ENCODE assay signal across 1 cellular context in the genomic region with DNA sequence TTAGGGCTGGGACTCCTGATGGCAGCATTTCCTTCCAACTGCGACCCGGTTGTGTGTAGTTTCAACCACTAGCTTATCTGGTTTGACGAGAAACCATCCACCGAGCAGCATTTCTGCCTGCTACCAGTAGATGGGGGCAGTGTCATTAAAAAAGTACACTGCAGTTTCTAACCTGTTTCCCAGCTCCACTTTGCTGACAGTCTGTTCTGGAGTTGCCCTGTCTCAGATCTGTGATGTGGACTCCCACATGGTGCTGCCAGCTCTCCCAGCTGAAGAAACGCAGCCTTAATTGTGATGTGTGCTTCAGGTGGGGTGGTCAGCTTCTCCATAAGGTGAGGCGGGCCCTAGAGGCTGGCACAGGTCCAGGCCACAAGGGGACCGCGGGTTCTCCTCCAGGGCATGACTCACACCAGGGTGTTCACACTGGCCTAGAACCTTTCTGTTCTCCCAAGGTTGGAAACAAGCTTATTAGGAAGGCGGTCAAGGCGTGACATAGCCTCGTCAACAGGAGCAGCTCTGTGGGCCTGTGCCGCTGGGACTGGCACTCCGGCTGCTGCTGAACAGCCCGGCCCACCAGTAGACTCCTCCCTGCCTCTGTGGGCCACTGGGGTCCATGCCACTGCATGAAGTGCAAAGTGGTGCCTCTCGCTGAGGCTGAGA.
TF ChIP-seq lines count a peak whose summit lies in the region.

No MANE protein-coding gene starts in this region.

TF ChIP-seq in HEK293, 187 proteins besides CTCF, POLR2A, EP300 and RAD21 (continued from another document):
- TF ChIP-seq, protein P1, sequence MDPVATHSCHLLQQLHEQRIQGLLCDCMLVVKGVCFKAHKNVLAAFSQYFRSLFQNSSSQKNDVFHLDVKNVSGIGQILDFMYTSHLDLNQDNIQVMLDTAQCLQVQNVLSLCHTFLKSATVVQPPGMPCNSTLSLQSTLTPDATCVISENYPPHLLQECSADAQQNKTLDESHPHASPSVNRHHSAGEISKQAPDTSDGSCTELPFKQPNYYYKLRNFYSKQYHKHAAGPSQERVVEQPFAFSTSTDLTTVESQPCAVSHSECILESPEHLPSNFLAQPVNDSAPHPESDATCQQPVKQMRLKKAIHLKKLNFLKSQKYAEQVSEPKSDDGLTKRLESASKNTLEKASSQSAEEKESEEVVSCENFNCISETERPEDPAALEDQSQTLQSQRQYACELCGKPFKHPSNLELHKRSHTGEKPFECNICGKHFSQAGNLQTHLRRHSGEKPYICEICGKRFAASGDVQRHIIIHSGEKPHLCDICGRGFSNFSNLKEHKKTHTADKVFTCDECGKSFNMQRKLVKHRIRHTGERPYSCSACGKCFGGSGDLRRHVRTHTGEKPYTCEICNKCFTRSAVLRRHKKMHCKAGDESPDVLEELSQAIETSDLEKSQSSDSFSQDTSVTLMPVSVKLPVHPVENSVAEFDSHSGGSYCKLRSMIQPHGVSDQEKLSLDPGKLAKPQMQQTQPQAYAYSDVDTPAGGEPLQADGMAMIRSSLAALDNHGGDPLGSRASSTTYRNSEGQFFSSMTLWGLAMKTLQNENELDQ (tag by site-specific recombination; IDR thresholded peaks at IDR 0.05; ENCODE audit: low read depth): no peak
- no peak for TF ChIP-seq ZNF248 (tag by site-specific recombination; IDR thresholded peaks at IDR 0.05)
- TF ChIP-seq, protein P2, sequence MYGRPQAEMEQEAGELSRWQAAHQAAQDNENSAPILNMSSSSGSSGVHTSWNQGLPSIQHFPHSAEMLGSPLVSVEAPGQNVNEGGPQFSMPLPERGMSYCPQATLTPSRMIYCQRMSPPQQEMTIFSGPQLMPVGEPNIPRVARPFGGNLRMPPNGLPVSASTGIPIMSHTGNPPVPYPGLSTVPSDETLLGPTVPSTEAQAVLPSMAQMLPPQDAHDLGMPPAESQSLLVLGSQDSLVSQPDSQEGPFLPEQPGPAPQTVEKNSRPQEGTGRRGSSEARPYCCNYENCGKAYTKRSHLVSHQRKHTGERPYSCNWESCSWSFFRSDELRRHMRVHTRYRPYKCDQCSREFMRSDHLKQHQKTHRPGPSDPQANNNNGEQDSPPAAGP (tag by site-specific recombination; IDR thresholded peaks at IDR 0.05): peak; percentile 47; the same call in 1 of the 2 replicates
- no peak for TF ChIP-seq ZNF596 (tag by site-specific recombination; IDR thresholded peaks at IDR 0.05)
- peak; percentile 70 for TF ChIP-seq ZEB2 (tag by site-specific recombination; IDR thresholded peaks at IDR 0.05)
- TF ChIP-seq ZNF19 (tag by site-specific recombination; IDR thresholded peaks at IDR 0.05; ENCODE audit: low read depth): no peak
- TF ChIP-seq, protein P3, sequence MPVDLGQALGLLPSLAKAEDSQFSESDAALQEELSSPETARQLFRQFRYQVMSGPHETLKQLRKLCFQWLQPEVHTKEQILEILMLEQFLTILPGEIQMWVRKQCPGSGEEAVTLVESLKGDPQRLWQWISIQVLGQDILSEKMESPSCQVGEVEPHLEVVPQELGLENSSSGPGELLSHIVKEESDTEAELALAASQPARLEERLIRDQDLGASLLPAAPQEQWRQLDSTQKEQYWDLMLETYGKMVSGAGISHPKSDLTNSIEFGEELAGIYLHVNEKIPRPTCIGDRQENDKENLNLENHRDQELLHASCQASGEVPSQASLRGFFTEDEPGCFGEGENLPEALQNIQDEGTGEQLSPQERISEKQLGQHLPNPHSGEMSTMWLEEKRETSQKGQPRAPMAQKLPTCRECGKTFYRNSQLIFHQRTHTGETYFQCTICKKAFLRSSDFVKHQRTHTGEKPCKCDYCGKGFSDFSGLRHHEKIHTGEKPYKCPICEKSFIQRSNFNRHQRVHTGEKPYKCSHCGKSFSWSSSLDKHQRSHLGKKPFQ (tag by site-specific recombination; IDR thresholded peaks at IDR 0.05): peak; percentile 99
- TF ChIP-seq SP7 (tag by site-specific recombination; IDR thresholded peaks at IDR 0.05): peak; percentile 52; the same call in 1 of the 2 replicates
- no peak for TF ChIP-seq SALL2 (tag by site-specific recombination; IDR thresholded peaks at IDR 0.05; ENCODE audit: borderline replicate concordance)
- TF ChIP-seq, protein P4, sequence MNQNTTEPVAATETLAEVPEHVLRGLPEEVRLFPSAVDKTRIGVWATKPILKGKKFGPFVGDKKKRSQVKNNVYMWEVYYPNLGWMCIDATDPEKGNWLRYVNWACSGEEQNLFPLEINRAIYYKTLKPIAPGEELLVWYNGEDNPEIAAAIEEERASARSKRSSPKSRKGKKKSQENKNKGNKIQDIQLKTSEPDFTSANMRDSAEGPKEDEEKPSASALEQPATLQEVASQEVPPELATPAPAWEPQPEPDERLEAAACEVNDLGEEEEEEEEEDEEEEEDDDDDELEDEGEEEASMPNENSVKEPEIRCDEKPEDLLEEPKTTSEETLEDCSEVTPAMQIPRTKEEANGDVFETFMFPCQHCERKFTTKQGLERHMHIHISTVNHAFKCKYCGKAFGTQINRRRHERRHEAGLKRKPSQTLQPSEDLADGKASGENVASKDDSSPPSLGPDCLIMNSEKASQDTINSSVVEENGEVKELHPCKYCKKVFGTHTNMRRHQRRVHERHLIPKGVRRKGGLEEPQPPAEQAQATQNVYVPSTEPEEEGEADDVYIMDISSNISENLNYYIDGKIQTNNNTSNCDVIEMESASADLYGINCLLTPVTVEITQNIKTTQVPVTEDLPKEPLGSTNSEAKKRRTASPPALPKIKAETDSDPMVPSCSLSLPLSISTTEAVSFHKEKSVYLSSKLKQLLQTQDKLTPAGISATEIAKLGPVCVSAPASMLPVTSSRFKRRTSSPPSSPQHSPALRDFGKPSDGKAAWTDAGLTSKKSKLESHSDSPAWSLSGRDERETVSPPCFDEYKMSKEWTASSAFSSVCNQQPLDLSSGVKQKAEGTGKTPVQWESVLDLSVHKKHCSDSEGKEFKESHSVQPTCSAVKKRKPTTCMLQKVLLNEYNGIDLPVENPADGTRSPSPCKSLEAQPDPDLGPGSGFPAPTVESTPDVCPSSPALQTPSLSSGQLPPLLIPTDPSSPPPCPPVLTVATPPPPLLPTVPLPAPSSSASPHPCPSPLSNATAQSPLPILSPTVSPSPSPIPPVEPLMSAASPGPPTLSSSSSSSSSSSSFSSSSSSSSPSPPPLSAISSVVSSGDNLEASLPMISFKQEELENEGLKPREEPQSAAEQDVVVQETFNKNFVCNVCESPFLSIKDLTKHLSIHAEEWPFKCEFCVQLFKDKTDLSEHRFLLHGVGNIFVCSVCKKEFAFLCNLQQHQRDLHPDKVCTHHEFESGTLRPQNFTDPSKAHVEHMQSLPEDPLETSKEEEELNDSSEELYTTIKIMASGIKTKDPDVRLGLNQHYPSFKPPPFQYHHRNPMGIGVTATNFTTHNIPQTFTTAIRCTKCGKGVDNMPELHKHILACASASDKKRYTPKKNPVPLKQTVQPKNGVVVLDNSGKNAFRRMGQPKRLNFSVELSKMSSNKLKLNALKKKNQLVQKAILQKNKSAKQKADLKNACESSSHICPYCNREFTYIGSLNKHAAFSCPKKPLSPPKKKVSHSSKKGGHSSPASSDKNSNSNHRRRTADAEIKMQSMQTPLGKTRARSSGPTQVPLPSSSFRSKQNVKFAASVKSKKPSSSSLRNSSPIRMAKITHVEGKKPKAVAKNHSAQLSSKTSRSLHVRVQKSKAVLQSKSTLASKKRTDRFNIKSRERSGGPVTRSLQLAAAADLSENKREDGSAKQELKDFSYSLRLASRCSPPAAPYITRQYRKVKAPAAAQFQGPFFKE (tag by site-specific recombination; IDR thresholded peaks at IDR 0.05; ENCODE audit: borderline replicate concordance): no peak
- TF ChIP-seq ZNF221 (tag by site-specific recombination; IDR thresholded peaks at IDR 0.05; ENCODE audit: borderline replicate concordance): no peak
- no peak for TF ChIP-seq ZNF473 (tag by site-specific recombination; IDR thresholded peaks at IDR 0.05)
- TF ChIP-seq ZNF629 (tag by site-specific recombination; IDR thresholded peaks at IDR 0.05): peak; percentile 64
- TF ChIP-seq ZNF660 (tag by site-specific recombination; IDR thresholded peaks at IDR 0.05): peak; percentile 85
- peak; percentile 49; the same call in 1 of the 2 replicates for TF ChIP-seq GLIS2 (tag by site-specific recombination; IDR thresholded peaks at IDR 0.05)
- peak; percentile 92 for TF ChIP-seq GLIS1 (tag by site-specific recombination; IDR thresholded peaks at IDR 0.05)
- TF ChIP-seq ZNF23 (tag by site-specific recombination; IDR thresholded peaks at IDR 0.05; ENCODE audit: borderline replicate concordance): no peak
- TF ChIP-seq, protein P5, sequence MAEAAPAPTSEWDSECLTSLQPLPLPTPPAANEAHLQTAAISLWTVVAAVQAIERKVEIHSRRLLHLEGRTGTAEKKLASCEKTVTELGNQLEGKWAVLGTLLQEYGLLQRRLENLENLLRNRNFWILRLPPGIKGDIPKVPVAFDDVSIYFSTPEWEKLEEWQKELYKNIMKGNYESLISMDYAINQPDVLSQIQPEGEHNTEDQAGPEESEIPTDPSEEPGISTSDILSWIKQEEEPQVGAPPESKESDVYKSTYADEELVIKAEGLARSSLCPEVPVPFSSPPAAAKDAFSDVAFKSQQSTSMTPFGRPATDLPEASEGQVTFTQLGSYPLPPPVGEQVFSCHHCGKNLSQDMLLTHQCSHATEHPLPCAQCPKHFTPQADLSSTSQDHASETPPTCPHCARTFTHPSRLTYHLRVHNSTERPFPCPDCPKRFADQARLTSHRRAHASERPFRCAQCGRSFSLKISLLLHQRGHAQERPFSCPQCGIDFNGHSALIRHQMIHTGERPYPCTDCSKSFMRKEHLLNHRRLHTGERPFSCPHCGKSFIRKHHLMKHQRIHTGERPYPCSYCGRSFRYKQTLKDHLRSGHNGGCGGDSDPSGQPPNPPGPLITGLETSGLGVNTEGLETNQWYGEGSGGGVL (tag by site-specific recombination; IDR thresholded peaks at IDR 0.05): peak; percentile 71
- TF ChIP-seq ZSCAN30 (tag by site-specific recombination; IDR thresholded peaks at IDR 0.05): peak; percentile 64; the same call in 1 of the 2 replicates
- TF ChIP-seq, protein P6, sequence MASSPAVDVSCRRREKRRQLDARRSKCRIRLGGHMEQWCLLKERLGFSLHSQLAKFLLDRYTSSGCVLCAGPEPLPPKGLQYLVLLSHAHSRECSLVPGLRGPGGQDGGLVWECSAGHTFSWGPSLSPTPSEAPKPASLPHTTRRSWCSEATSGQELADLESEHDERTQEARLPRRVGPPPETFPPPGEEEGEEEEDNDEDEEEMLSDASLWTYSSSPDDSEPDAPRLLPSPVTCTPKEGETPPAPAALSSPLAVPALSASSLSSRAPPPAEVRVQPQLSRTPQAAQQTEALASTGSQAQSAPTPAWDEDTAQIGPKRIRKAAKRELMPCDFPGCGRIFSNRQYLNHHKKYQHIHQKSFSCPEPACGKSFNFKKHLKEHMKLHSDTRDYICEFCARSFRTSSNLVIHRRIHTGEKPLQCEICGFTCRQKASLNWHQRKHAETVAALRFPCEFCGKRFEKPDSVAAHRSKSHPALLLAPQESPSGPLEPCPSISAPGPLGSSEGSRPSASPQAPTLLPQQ (tag by site-specific recombination; IDR thresholded peaks at IDR 0.05): no peak
- peak; percentile 82 for TF ChIP-seq ZNF2 (tag by site-specific recombination; IDR thresholded peaks at IDR 0.05)
- peak; percentile 87 for TF ChIP-seq SCRT2 (tag by site-specific recombination; IDR thresholded peaks at IDR 0.05)
- TF ChIP-seq ZFP37 (tag by site-specific recombination; IDR thresholded peaks at IDR 0.05): peak; percentile 93
- no peak for TF ChIP-seq ZNF747 (tag by site-specific recombination; IDR thresholded peaks at IDR 0.05)
- 0 out of 2 replicates have a peak, but pooled peaks have one; percentile 22 for TF ChIP-seq ZBTB8A (tag by site-specific recombination; IDR thresholded peaks at IDR 0.05)
- TF ChIP-seq ZBTB17 (tag by site-specific recombination; IDR thresholded peaks at IDR 0.05): peak; percentile 54; the same call in 1 of the 2 replicates
